Comparison of ENCODE assay signal across 8 cellular contexts in the genomic region with DNA sequence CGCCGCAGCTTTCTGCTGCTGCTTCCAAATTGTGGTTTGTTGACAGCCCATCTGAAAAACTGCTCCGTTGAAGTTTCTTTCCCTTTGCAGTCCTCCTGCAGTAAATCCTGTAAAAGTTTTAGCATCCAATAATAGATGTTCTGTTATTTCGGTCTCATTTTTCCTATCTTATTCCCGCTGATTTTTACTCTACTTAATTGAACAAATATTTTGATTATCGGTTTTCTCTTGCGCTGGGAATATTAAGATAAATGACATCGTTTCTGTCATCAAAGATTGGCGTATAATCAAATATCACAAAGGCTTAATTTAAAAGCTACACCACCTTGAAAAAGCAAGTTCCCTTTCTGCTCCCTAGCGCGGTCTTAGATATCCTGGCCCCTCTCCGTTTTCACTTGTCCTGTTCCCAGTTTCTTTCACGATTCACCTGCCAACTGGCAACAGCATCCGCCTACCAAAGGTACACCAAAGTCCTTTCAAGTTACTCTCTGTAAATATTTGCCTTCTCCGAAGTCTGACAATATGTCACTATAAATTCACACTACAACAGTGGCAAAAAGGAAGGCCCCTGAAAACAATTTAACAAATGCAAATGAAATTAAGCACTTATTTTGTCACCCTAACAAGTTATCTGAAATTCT. TPM values are rescaled to one million over a fixed set of nuclear protein-coding genes. Genes with fewer than 3 reads are reported as not detected.
A peak's percentile ranks its signal among the peaks of the same experiment; 100 is the strongest.
DNase-seq lines count a peak whose midpoint lies in the region; ATAC-seq, FAIRE-seq and TF ChIP-seq lines count a peak whose summit lies in the region.

No MANE protein-coding gene starts in this region.

- no peak for TF ChIP-seq POLR2A in GM18505 (IDR thresholded peaks at IDR 0.05; ENCODE audit: borderline replicate concordance, extremely low read depth, insufficient read depth, insufficient read length)

- peak overlapping the region; percentile 88 for H3K4me3 Mint-ChIP-seq in mesothelial cell of epicardium

- no peaks in the 10 kb centered on the region for H3K9me3 Mint-ChIP-seq in mesothelial cell of epicardium

- DNase-seq in DMS153 (lab: John Stamatoyannopoulos, UW), result peak; percentile 71
- peak; percentile 18 for DNase-seq in LoVo (ENCODE audit: low spot score)
- DNase-seq in bronchial epithelial cell (ENCODE audit: low read depth), result no peak
- DNase-seq in mesothelial cell of epicardium (ENCODE audit: low spot score in 2 of 2, unreplicated experiment in 2 of 2), result no peak
- no peak for DNase-seq in NCI-H446 treated with DMSO at 0.1 percent for 48 hours (lab: John Stamatoyannopoulos, UW)
- no peak for DNase-seq in NCI-H2081 (lab: John Stamatoyannopoulos, UW)
- DNase-seq in GF-D8 (lab: John Stamatoyannopoulos, UW), result no peak

- H3K36me3 ChIP-seq in bronchial epithelial cell (ENCODE audit: control insufficient read depth, insufficient read depth, low read length), result no peaks in the 10 kb centered on the region

- no peak for ATAC-seq in GM18505 (IDR thresholded peaks at IDR 0.05; ENCODE audit: unreplicated experiment)

- H3K4me3 ChIP-seq in bronchial epithelial cell (ENCODE audit: low read depth, low read length), result peak overlapping the region; percentile 48

- peaks cover 45% of the 10 kb centered on the region for H3K4me1 Mint-ChIP-seq in mesothelial cell of epicardium

- H3K27me3 ChIP-seq in bronchial epithelial cell (ENCODE audit: control insufficient read depth, insufficient read depth, low read length), result no peaks in the 10 kb centered on the region

- no peaks in the 10 kb centered on the region for H3K27me3 Mint-ChIP-seq in mesothelial cell of epicardium (ENCODE audit: low read depth)

- H3K27ac Mint-ChIP-seq in mesothelial cell of epicardium, result peak overlapping the region; percentile 98

- no peaks in the 10 kb centered on the region for H3K36me3 Mint-ChIP-seq in mesothelial cell of epicardium

- no peak for FAIRE-seq in bronchial epithelial cell (lab: Jason Lieb, UNC)

- TF ChIP-seq CTCF in bronchial epithelial cell (IDR thresholded peaks at IDR 0.05; ENCODE audit: insufficient read depth, low read length, severe bottlenecking) (no peak), mesothelial cell of epicardium (IDR thresholded peaks at IDR 0.05; ENCODE audit: unreplicated experiment) (no peak)

RNA-seq across cellular contexts. Expression of a gene that starts 1.0 kb away (rescaled TPM):
- total RNA-seq in bronchial epithelial cell (19.2 and 26.2 TPM in 2 replicates), mesothelial cell of epicardium (24.9 to 26.6 TPM (median 25.7 TPM) in 3 replicates)

Comparison
In these comparisons a context has a peak if more than half of its experiments do, and no peak if none do; other contexts are left out.
1. DNase-seq: peak in DMS153 (single experiment) and LoVo (single experiment); none in bronchial epithelial cell (single experiment), mesothelial cell of epicardium (0 of 2), NCI-H446 treated with DMSO at 0.1 percent for 48 hours (single experiment), NCI-H2081 (0 of 2) and GF-D8 (single experiment).